ENCODE assay signal across 14 cellular contexts in the genomic region with DNA sequence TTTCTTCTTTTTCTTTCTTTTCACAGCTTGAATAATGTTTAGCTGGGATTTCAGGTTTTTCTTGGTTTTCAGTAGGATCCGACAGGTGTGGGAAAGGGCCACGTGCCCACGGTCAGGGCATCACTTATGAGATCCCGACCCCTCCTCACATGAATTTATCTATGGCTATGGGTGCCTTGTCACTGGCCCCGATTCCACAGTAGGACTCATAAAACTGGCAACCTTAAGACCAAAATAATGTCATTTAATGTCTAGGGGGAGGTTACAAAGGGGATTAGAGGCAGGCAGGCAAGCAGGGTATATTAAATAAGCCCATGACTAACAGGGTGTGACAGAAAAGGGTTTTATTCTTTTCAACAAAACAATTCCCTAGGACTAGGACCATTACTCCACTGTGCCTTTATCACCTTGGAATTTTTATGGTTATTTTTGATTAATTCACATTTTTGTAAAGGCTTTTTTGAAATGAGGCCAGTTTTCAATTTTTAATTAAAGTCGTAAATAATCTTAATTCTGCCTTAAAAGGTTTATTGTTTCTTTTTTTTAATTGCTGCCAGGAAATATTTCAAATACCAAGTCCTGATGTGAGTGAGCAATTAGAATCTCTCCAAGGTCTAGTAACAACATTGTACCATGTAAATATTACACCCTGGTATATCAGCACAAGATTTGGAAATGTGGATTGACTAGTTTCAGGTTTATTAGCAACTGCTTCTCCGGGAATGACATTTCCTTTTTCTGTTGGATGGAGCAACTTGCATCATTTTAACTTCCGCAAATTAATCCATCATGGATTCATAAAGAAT.
"Had no signal": no experiment of that assay in that cellular context is flagged by ENCODE, and none has a peak within 500 bp of the region (broad histone marks: within the 10 kb centered on the region; RNA-seq: fewer than 3 reads in every experiment).

No MANE protein-coding gene starts in this region.

- H3K4me3 Mint-ChIP-seq: activated naive CD4-positive, alpha-beta T cell treated with anti-CD3 and anti-CD28 coated beads for 36 hours; activated naive CD8-positive, alpha-beta T cell treated with anti-CD3 and anti-CD28 coated beads, Interleukin-2, amount 50 U/mL, for 24 hours; natural killer cell; stimulated activated effector memory CD8-positive, alpha-beta T cell treated with anti-CD3 and anti-CD28 coated beads, Interleukin-12 subunit alpha, Interleukin-12 subunit beta, amount 100 ng/mL, for 72 hours had no signal

- H3K27ac ChIP-seq: ascending aorta, thoracic aorta had no signal

- H3K27me3 Mint-ChIP-seq: activated naive CD8-positive, alpha-beta T cell treated with anti-CD3 and anti-CD28 coated beads, Interleukin-2, amount 50 U/mL, for 24 hours had no signal

- H3K4me3 ChIP-seq: ascending aorta, thoracic aorta had no signal

- ATAC-seq: activated naive CD8-positive, alpha-beta T cell treated with anti-CD3 and anti-CD28 coated beads, Interleukin-2, amount 50 U/mL, for 24 hours; natural killer cell; stimulated activated effector memory CD8-positive, alpha-beta T cell treated with anti-CD3 and anti-CD28 coated beads, Interleukin-12 subunit alpha, Interleukin-12 subunit beta, amount 100 ng/mL, for 72 hours had no signal

- DNase-seq: activated CD4-positive, CD25-positive, alpha-beta regulatory T cell treated with anti-CD3 and anti-CD28 coated beads, Interleukin-2, amount 50 U/mL, for 72 hours; activated naive CD4-positive, alpha-beta T cell treated with anti-CD3 and anti-CD28 coated beads for 36 hours; activated naive CD8-positive, alpha-beta T cell treated with anti-CD3 and anti-CD28 coated beads, Interleukin-2, amount 50 U/mL, for 24 hours; activated T-cell treated with anti-CD3 and anti-CD28 coated beads for 4 hours; erythroblast; islet precursor cell; natural killer cell; stimulated activated CD4-positive, alpha-beta T cell treated with anti-CD3 and anti-CD28 coated beads, Interleukin-12 subunit alpha, Interleukin-12 subunit beta, amount 100 ng/mL, for 4 hours; T-helper 1 cell; T1000 had no signal

- H3K9me3 Mint-ChIP-seq: activated naive CD4-positive, alpha-beta T cell treated with anti-CD3 and anti-CD28 coated beads for 36 hours; activated naive CD8-positive, alpha-beta T cell treated with anti-CD3 and anti-CD28 coated beads, Interleukin-2, amount 50 U/mL, for 24 hours; activated T-helper 2 cell treated with anti-CD3 and anti-CD28 coated beads, Interferon-gamma antibody, Interleukin-2, Interleukin-4, amounts not matched to agents 10 μg/mL and 5 μg/mL and 100 μg/mL, durations not matched to agents 14 hours and 24 hours and 36 hours; stimulated activated effector memory CD8-positive, alpha-beta T cell treated with anti-CD3 and anti-CD28 coated beads, Interleukin-12 subunit alpha, Interleukin-12 subunit beta, amount 100 ng/mL, for 72 hours had no signal

- H3K27ac Mint-ChIP-seq: activated naive CD4-positive, alpha-beta T cell treated with anti-CD3 and anti-CD28 coated beads for 36 hours; activated naive CD8-positive, alpha-beta T cell treated with anti-CD3 and anti-CD28 coated beads, Interleukin-2, amount 50 U/mL, for 24 hours; activated T-helper 2 cell treated with anti-CD3 and anti-CD28 coated beads, Interferon-gamma antibody, Interleukin-2, Interleukin-4, amounts not matched to agents 10 μg/mL and 5 μg/mL and 100 μg/mL, durations not matched to agents 14 hours and 24 hours and 36 hours; natural killer cell; stimulated activated effector memory CD8-positive, alpha-beta T cell treated with anti-CD3 and anti-CD28 coated beads, Interleukin-12 subunit alpha, Interleukin-12 subunit beta, amount 100 ng/mL, for 72 hours had no signal

- H3K27me3 ChIP-seq: ascending aorta had no signal

- H3K4me1 ChIP-seq: ascending aorta had no signal

- H3K9me3 ChIP-seq: ascending aorta, thoracic aorta had no signal

- H3K4me1 Mint-ChIP-seq: natural killer cell had no signal

- H3K36me3 Mint-ChIP-seq: natural killer cell; stimulated activated effector memory CD8-positive, alpha-beta T cell treated with anti-CD3 and anti-CD28 coated beads, Interleukin-12 subunit alpha, Interleukin-12 subunit beta, amount 100 ng/mL, for 72 hours had no signal
